Comparison of ENCODE assay signal across 1 cellular context in the genomic region with DNA sequence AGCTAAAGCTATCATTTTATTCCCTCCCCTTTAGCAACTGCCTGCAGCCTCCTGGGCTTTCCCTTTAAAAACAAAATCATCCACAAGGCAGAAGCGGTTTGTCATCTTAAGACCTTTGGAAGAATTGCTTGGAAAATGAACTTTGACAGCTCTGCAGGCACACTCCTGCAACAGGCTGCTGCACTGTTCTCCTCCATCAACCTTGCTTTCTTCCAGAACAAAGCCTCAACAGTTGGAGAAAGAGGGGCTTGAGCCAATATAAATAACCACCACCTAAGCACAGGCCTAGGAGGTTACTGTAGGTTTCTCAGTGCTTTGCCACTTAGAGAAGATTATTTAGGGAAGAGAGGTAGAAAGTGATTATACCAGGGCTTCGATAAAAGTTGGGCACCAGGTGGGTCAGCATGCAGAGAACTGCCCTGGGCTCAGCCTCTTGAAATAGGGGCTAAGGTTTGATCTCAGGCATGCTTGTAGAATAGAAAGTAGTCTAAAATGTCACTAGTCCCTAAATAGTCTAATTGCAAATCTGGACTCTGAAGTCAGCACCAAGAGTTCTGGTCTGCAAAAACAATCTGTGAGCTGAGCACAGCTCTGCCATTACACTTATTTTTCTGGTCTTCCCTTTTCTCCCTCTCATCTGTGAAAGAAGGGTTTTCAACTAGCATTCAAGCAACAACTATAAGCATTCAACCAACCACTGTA.
TF ChIP-seq lines count a peak whose summit lies in the region.

No MANE protein-coding gene starts in this region.

TF ChIP-seq in SK-N-SH treated with all-trans-retinoic acid at 6 μM for 48 hours, 23 proteins besides CTCF, POLR2A, EP300 and RAD21 (continued from another document):
- TF ChIP-seq, protein P1, sequence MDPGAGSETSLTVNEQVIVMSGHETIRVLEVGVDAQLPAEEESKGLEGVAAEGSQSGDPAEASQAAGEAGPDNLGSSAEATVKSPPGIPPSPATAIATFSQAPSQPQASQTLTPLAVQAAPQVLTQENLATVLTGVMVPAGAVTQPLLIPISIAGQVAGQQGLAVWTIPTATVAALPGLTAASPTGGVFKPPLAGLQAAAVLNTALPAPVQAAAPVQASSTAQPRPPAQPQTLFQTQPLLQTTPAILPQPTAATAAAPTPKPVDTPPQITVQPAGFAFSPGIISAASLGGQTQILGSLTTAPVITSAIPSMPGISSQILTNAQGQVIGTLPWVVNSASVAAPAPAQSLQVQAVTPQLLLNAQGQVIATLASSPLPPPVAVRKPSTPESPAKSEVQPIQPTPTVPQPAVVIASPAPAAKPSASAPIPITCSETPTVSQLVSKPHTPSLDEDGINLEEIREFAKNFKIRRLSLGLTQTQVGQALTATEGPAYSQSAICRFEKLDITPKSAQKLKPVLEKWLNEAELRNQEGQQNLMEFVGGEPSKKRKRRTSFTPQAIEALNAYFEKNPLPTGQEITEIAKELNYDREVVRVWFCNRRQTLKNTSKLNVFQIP (CRISPR knock-in tag; IDR thresholded peaks at IDR 0.05; ENCODE audit: borderline replicate concordance, low read depth): no peak
- TF ChIP-seq, protein P2, sequence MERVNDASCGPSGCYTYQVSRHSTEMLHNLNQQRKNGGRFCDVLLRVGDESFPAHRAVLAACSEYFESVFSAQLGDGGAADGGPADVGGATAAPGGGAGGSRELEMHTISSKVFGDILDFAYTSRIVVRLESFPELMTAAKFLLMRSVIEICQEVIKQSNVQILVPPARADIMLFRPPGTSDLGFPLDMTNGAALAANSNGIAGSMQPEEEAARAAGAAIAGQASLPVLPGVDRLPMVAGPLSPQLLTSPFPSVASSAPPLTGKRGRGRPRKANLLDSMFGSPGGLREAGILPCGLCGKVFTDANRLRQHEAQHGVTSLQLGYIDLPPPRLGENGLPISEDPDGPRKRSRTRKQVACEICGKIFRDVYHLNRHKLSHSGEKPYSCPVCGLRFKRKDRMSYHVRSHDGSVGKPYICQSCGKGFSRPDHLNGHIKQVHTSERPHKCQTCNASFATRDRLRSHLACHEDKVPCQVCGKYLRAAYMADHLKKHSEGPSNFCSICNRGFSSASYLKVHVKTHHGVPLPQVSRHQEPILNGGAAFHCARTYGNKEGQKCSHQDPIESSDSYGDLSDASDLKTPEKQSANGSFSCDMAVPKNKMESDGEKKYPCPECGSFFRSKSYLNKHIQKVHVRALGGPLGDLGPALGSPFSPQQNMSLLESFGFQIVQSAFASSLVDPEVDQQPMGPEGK (CRISPR knock-in tag; IDR thresholded peaks at IDR 0.05; ENCODE audit: borderline replicate concordance): no peak
- TF ChIP-seq ZFP3 (CRISPR knock-in tag; IDR thresholded peaks at IDR 0.05) (no peak), ZC3H10 (CRISPR knock-in tag; IDR thresholded peaks at IDR 0.05) (no peak), RARB (CRISPR knock-in tag; IDR thresholded peaks at IDR 0.05) (no peak), ISL1 (CRISPR knock-in tag; IDR thresholded peaks at IDR 0.05) (no peak), ARNTL (CRISPR knock-in tag; IDR thresholded peaks at IDR 0.05; ENCODE audit: borderline replicate concordance, low read depth) (no peak), TOX (CRISPR knock-in tag; IDR thresholded peaks at IDR 0.05; ENCODE audit: borderline replicate concordance) (no peak), OSR1 (CRISPR knock-in tag; IDR thresholded peaks at IDR 0.05) (no peak), ZFP30 (CRISPR knock-in tag; IDR thresholded peaks at IDR 0.05) (no peak), BACH2 (CRISPR knock-in tag; IDR thresholded peaks at IDR 0.05; ENCODE audit: borderline replicate concordance) (no peak), PPARA (CRISPR knock-in tag; IDR thresholded peaks at IDR 0.05; ENCODE audit: borderline replicate concordance) (no peak)
- TF ChIP-seq, protein P3, sequence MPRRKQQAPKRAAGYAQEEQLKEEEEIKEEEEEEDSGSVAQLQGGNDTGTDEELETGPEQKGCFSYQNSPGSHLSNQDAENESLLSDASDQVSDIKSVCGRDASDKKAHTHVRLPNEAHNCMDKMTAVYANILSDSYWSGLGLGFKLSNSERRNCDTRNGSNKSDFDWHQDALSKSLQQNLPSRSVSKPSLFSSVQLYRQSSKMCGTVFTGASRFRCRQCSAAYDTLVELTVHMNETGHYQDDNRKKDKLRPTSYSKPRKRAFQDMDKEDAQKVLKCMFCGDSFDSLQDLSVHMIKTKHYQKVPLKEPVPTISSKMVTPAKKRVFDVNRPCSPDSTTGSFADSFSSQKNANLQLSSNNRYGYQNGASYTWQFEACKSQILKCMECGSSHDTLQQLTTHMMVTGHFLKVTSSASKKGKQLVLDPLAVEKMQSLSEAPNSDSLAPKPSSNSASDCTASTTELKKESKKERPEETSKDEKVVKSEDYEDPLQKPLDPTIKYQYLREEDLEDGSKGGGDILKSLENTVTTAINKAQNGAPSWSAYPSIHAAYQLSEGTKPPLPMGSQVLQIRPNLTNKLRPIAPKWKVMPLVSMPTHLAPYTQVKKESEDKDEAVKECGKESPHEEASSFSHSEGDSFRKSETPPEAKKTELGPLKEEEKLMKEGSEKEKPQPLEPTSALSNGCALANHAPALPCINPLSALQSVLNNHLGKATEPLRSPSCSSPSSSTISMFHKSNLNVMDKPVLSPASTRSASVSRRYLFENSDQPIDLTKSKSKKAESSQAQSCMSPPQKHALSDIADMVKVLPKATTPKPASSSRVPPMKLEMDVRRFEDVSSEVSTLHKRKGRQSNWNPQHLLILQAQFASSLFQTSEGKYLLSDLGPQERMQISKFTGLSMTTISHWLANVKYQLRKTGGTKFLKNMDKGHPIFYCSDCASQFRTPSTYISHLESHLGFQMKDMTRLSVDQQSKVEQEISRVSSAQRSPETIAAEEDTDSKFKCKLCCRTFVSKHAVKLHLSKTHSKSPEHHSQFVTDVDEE (CRISPR knock-in tag; IDR thresholded peaks at IDR 0.05): no peak
- TF ChIP-seq, protein P4, sequence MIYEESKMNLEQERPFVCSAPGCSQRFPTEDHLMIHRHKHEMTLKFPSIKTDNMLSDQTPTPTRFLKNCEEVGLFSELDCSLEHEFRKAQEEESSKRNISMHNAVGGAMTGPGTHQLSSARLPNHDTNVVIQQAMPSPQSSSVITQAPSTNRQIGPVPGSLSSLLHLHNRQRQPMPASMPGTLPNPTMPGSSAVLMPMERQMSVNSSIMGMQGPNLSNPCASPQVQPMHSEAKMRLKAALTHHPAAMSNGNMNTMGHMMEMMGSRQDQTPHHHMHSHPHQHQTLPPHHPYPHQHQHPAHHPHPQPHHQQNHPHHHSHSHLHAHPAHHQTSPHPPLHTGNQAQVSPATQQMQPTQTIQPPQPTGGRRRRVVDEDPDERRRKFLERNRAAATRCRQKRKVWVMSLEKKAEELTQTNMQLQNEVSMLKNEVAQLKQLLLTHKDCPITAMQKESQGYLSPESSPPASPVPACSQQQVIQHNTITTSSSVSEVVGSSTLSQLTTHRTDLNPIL (CRISPR knock-in tag; IDR thresholded peaks at IDR 0.05; ENCODE audit: low read depth): no peak
